In the genomic region with DNA sequence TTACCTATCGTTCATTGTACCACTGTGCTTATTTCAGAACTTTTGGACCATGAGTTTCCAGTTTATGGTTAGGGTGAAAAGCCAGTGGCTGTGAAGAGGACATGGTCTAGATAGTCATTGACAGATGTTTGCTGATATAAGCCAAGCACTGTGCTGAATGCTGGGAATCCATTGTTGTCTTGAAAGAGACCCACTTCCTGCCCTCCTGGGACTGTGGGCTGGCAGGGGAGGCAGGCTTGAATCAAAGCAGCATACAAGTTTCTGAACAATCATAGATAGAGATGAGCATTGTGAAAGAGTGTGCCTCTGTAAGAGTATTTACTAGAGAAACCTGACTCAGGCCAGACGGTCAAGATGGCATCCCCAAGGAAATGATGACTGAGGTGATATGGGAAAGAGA, we compare ENCODE assay signal across 28 cellular contexts.
"Had no signal": no experiment of that assay in that cellular context is flagged by ENCODE, and none has a peak within 500 bp of the region (broad histone marks: within the 10 kb centered on the region; RNA-seq: fewer than 3 reads in every experiment).

No MANE protein-coding gene starts in this region.

- H3K4me3 ChIP-seq: adrenal gland, ascending aorta, dorsolateral prefrontal cortex, heart right ventricle, mucosa of descending colon, right lobe of liver, testis, uterus had no signal

- H3K27ac Mint-ChIP-seq: activated naive CD8-positive, alpha-beta T cell; activated T-cell treated with anti-CD3 and anti-CD28 coated beads, Interleukin-2, amount 50 U/mL, for 24 hours; activated T-helper 17 cell treated with anti-CD3 and anti-CD28 coated beads, Interleukin-2, amount 50 U/mL, for 72 hours; memory B cell; nephron progenitor cell; stimulated activated memory B cell treated with anti-CD40 and anti-IgM and Interleukin-4, amounts not matched to agents 10 μg/mL and 1 μg/mL and 100 μg/mL, for 72 hours had no signal

- H3K9me3 Mint-ChIP-seq: activated T-helper 17 cell treated with anti-CD3 and anti-CD28 coated beads, Interleukin-2, amount 50 U/mL, for 72 hours; central memory CD8-positive, alpha-beta T cell; memory B cell had no signal

- H3K27me3 ChIP-seq: adrenal gland, ascending aorta, brain microvascular endothelial cell, dorsolateral prefrontal cortex, heart right ventricle, right lobe of liver, testis, uterus had no signal

- H3K4me1 ChIP-seq: adrenal gland, ascending aorta, right lobe of liver, testis, uterus had no signal

- DNase-seq: activated CD4-positive, alpha-beta T cell treated with anti-CD3 and anti-CD28 coated beads, Interleukin-2, amount 50 U/mL, for 4 hours; activated CD4-positive, CD25-positive, alpha-beta regulatory T cell treated with anti-CD3 and anti-CD28 coated beads, Interleukin-2, amount 50 U/mL, for 72 hours; activated CD8-positive, alpha-beta memory T cell treated with anti-CD3 and anti-CD28 coated beads for 24 hours; activated CD8-positive, alpha-beta memory T cell treated with anti-CD3 and anti-CD28 coated beads, Interleukin-2, amount 50 U/mL, for 4 hours; activated T-cell treated with anti-CD3 and anti-CD28 coated beads, Interleukin-2, amount 50 U/mL, for 24 hours; adrenal gland; brain microvascular endothelial cell; dorsolateral prefrontal cortex; heart right ventricle; islet precursor cell; left cardiac atrium; mucosa of descending colon; nephron progenitor cell; right lobe of liver; small intestine; stimulated activated CD4-positive, alpha-beta T cell treated with anti-CD3 and anti-CD28 coated beads, Interleukin-2, amount 100 ng/mL, for 24 hours; testis; trophoblast cell; uterus; WERI-Rb-1 had no signal

- H3K27ac ChIP-seq: adrenal gland, ascending aorta, brain microvascular endothelial cell, dorsolateral prefrontal cortex, epithelial cell of prostate, heart right ventricle, parathyroid adenoma, right lobe of liver, testis, uterus, WERI-Rb-1 had no signal

- H3K36me3 ChIP-seq: adrenal gland, ascending aorta, brain microvascular endothelial cell, heart right ventricle, right lobe of liver, uterus, WERI-Rb-1 had no signal

- H3K4me3 Mint-ChIP-seq: activated naive CD8-positive, alpha-beta T cell; activated T-cell treated with anti-CD3 and anti-CD28 coated beads, Interleukin-2, amount 50 U/mL, for 24 hours; activated T-helper 17 cell treated with anti-CD3 and anti-CD28 coated beads, Interleukin-2, amount 50 U/mL, for 72 hours; central memory CD8-positive, alpha-beta T cell; memory B cell; nephron progenitor cell; stimulated activated memory B cell treated with anti-CD40 and anti-IgM and Interleukin-4, amounts not matched to agents 10 μg/mL and 1 μg/mL and 100 μg/mL, for 72 hours had no signal

- H3K4me1 Mint-ChIP-seq: activated T-helper 17 cell treated with anti-CD3 and anti-CD28 coated beads, Interleukin-2, amount 50 U/mL, for 72 hours; central memory CD8-positive, alpha-beta T cell; nephron progenitor cell; stimulated activated memory B cell treated with anti-CD40 and anti-IgM and Interleukin-4, amounts not matched to agents 10 μg/mL and 1 μg/mL and 100 μg/mL, for 72 hours had no signal

- H3K9me3 ChIP-seq: adrenal gland, ascending aorta, mucosa of descending colon, right lobe of liver, testis, uterus had no signal

- ATAC-seq: activated T-helper 17 cell treated with anti-CD3 and anti-CD28 coated beads, Interleukin-2, amount 50 U/mL, for 72 hours; heart right ventricle; mucosa of descending colon; stimulated activated memory B cell treated with anti-CD40 and anti-IgM and Interleukin-4, amounts not matched to agents 10 μg/mL and 1 μg/mL and 100 μg/mL, for 72 hours had no signal
